Comparison of ENCODE assay signal across 8 cellular contexts in the genomic region with DNA sequence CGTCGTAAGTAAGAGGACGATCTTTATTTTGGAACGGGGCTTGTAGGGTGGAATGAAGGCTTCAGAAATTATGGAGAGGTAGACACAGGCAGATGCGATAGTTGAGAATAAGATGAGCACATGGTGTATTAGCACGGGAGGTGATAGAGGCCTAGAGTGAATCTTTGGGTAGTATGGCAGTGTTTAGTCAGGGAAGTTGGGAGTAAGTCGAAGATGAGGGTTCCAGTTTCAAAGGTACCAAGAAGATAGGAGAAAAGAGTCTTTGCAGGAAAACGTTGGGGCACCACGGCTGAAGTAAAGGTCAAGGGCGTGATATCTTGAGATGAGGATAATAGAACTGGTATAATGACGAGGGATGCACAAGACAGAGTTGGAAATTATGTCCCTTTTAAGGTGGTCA. TPM values are rescaled to one million over a fixed set of nuclear protein-coding genes. Genes with fewer than 3 reads are reported as not detected.
DNase-seq lines count a peak whose midpoint lies in the region; ATAC-seq, FAIRE-seq and TF ChIP-seq lines count a peak whose summit lies in the region.

No MANE protein-coding gene starts in this region.

- H3K9me3 ChIP-seq in kidney (ENCODE audit: control insufficient read depth in 1 of 2, low read length in 2 of 2) (no peaks in the 10 kb centered on the region), tibial artery (no peaks in the 10 kb centered on the region)

- peaks cover 3% of the 10 kb centered on the region in 2 donors for H3K4me1 ChIP-seq in kidney (ENCODE audit: control insufficient read depth in 1 of 2, insufficient read depth in 1 of 2, low read depth in 1 of 2, low read length in 2 of 2)
- H3K4me1 ChIP-seq in tibial artery = peaks cover 0 to 31% (median 16%) of the 10 kb centered on the region in 4 donors

- POLR2A ChIA-PET in activated CD8-positive, alpha-beta T cell treated with anti-CD3 and anti-CD28 coated beads, Interleukin-2, amount 10 ng/mL, durations not matched to agents 7 days and 5 days (lab: Charles Lee) = interaction anchor here (1.1 kb wide), 1 partner anchor 13 kb away, joined by 3 read pairs; no protein-coding TSS in a partner anchor

- TF ChIP-seq CTCF in kidney (IDR thresholded peaks at IDR 0.05; ENCODE audit: borderline replicate concordance, extremely low read depth, insufficient read depth) (no peak), tibial artery (IDR thresholded peaks at IDR 0.05) (no peak)

- H3K4me3 ChIP-seq in kidney (ENCODE audit: low read length in 2 of 2) (peak overlapping the region; percentile 99), tibial artery (peak overlapping the region; percentile 84 to 93)

- peak overlapping the region; percentile 99 for H3K27ac Mint-ChIP-seq in activated CD8-positive, alpha-beta T cell treated with anti-CD3 and anti-CD28 coated beads, Interleukin-2, amount 10 ng/mL, durations not matched to agents 7 days and 5 days

- intact Hi-C loops in kidney (cut with DNase I) = no loop called here
- intact Hi-C loops in tibial artery (cut with DNase I; ENCODE audit: low total_unique reads) = no loop called here

- H3K27ac ChIP-seq in kidney (ENCODE audit: low read depth in 2 of 2, low read length in 2 of 2) (no peak overlapping the region), tibial artery (peak overlapping the region; percentile 76 to 81), caudate nucleus (ENCODE audit: low read depth, low read length) (no peak overlapping the region)

- FAIRE-seq in kidney (lab: Jason Lieb, UNC) = no peak

- no peak for ATAC-seq in activated T-cell treated with anti-CD3 and anti-CD28 coated beads, Interleukin-2, amount 50 U/mL, for 4 hours
- ATAC-seq in activated CD8-positive, alpha-beta T cell treated with anti-CD3 and anti-CD28 coated beads, Interleukin-2, amount 10 ng/mL, durations not matched to agents 7 days and 5 days = no peak

- no peaks in the 10 kb centered on the region for H3K27me3 ChIP-seq in tibial artery

- CTCF ChIA-PET in activated CD8-positive, alpha-beta T cell treated with anti-CD3 and anti-CD28 coated beads, Interleukin-2, amount 10 ng/mL, durations not matched to agents 7 days and 5 days (lab: Charles Lee) = interaction anchor here (0.9 kb wide), 1 partner anchor 19 kb away, joined by 5 read pairs; no protein-coding TSS in a partner anchor

- H3K9ac ChIP-seq in kidney (ENCODE audit: low read length in 2 of 2) = peak overlapping the region; percentile 90 to 94

- no peak for DNase-seq in activated T-cell treated with anti-CD3 and anti-CD28 coated beads, Interleukin-2, amount 50 U/mL, for 4 hours
- DNase-seq in activated T-cell treated with anti-CD3 and anti-CD28 coated beads, Interleukin-2, amount 50 U/mL, for 1 hour = no peak
- DNase-seq in activated CD8-positive, alpha-beta T cell treated with anti-CD3 and anti-CD28 coated beads, Interleukin-2, amount 10 ng/mL, durations not matched to agents 7 days and 5 days = no peak
- DNase-seq in kidney = no peak
- no peak for DNase-seq in tibial artery
- no peak for DNase-seq in mucosa of gallbladder (ENCODE audit: low spot score)
- no peak for DNase-seq in caudate nucleus (lab: John Stamatoyannopoulos, UW)
- DNase-seq in activated CD8-positive, alpha-beta memory T cell treated with anti-CD3 and anti-CD28 coated beads, Interleukin-2, amount 50 U/mL, for 4 hours = no peak

- H3K4me3 Mint-ChIP-seq in activated T-cell treated with anti-CD3 and anti-CD28 coated beads, Interleukin-2, amount 50 U/mL, for 4 hours = peak overlapping the region; percentile 100
- H3K4me3 Mint-ChIP-seq in activated CD8-positive, alpha-beta T cell treated with anti-CD3 and anti-CD28 coated beads, Interleukin-2, amount 10 ng/mL, durations not matched to agents 7 days and 5 days = peak overlapping the region; percentile 100

- H3K4me1 Mint-ChIP-seq in activated T-cell treated with anti-CD3 and anti-CD28 coated beads, Interleukin-2, amount 50 U/mL, for 4 hours (ENCODE audit: low read depth) = peaks cover 40% of the 10 kb centered on the region
- peaks cover 25% of the 10 kb centered on the region for H3K4me1 Mint-ChIP-seq in activated CD8-positive, alpha-beta T cell treated with anti-CD3 and anti-CD28 coated beads, Interleukin-2, amount 10 ng/mL, durations not matched to agents 7 days and 5 days (ENCODE audit: low read depth)

- peaks cover 23% of the 10 kb centered on the region for H3K36me3 Mint-ChIP-seq in activated T-cell treated with anti-CD3 and anti-CD28 coated beads, Interleukin-2, amount 50 U/mL, for 4 hours (ENCODE audit: insufficient read depth)
- H3K36me3 Mint-ChIP-seq in activated CD8-positive, alpha-beta T cell treated with anti-CD3 and anti-CD28 coated beads, Interleukin-2, amount 10 ng/mL, durations not matched to agents 7 days and 5 days (ENCODE audit: low read depth) = peaks cover 28% of the 10 kb centered on the region

- peaks cover 3% of the 10 kb centered on the region for H3K27me3 Mint-ChIP-seq in activated T-cell treated with anti-CD3 and anti-CD28 coated beads, Interleukin-2, amount 50 U/mL, for 4 hours (ENCODE audit: low read depth)
- no peaks in the 10 kb centered on the region for H3K27me3 Mint-ChIP-seq in activated CD8-positive, alpha-beta T cell treated with anti-CD3 and anti-CD28 coated beads, Interleukin-2, amount 10 ng/mL, durations not matched to agents 7 days and 5 days (ENCODE audit: low read depth)

- peaks cover 3% of the 10 kb centered on the region in 2 donors for H3K36me3 ChIP-seq in kidney (ENCODE audit: control insufficient read depth in 1 of 2, insufficient read depth in 2 of 2, low read length in 2 of 2)
- peaks cover 6 to 32% (median 12%) of the 10 kb centered on the region in 3 donors for H3K36me3 ChIP-seq in tibial artery

- no peaks in the 10 kb centered on the region for H3K9me3 Mint-ChIP-seq in activated T-cell treated with anti-CD3 and anti-CD28 coated beads, Interleukin-2, amount 50 U/mL, for 4 hours
- H3K9me3 Mint-ChIP-seq in activated CD8-positive, alpha-beta T cell treated with anti-CD3 and anti-CD28 coated beads, Interleukin-2, amount 10 ng/mL, durations not matched to agents 7 days and 5 days (ENCODE audit: insufficient read depth) = no peaks in the 10 kb centered on the region

RNA-seq across cellular contexts. Expression of gene PIK3C3, which starts 0.7 kb away (rescaled TPM):
- 10 to 100 TPM; 34.9 to 37.3 (median 35.2) TPM for total RNA-seq in activated T-cell treated with anti-CD3 and anti-CD28 coated beads, Interleukin-2, amount 50 U/mL, for 4 hours
- 10 to 100 TPM; 40.4 to 44.7 TPM for total RNA-seq in activated CD8-positive, alpha-beta T cell treated with anti-CD3 and anti-CD28 coated beads, Interleukin-2, amount 10 ng/mL, durations not matched to agents 7 days and 5 days
- total RNA-seq in kidney (70.7 TPM), mucosa of gallbladder (45.6 TPM)
- polyA plus RNA-seq in kidney (ENCODE audit: insufficient read depth, low read depth, low replicate concordance) = 31.4 TPM

Comparison
In these comparisons a context has a peak if more than half of its experiments do, and no peak if none do; other contexts are left out.
1. H3K27ac ChIP-seq: peak in tibial artery (2 of 2); none in kidney (0 of 2) and caudate nucleus (single experiment).